25 cellular contexts compared by ENCODE assay signal in the genomic region with DNA sequence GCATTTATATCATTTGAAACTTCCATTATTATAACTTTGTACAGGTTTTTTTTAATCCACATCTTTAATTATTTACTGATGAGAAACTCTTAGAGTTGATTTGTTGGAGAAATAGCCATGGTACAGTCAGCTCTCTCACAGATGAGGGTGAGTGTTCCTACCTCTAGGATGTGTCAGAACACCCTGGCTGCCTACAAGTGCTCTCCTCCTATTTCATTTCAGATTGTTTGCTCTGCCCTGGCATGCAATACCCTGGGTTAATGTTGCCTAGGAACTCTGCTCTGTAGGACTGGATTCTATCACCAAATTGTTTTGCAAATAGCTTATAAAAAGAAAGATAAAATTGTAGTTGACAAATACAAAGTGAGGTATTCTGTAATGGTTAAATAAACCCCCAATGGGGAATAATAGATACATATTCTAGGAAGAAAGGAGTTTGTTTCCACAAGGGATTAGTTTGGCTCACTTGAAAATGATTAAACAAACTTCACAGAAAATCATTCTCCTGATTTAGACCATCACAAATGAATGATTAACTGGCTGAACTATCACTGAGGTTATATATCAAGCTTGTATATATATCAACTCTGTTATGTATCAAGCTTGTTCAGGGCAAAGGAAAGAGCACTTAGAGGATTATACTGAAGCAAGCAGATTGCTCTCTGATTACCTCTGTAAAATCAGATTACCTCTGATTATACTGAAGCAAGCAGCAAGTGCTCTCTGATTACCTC.
DNase-seq lines count a peak whose midpoint lies in the region; ATAC-seq, FAIRE-seq and TF ChIP-seq lines count a peak whose summit lies in the region.
"Had no signal": no experiment of that assay in that cellular context is flagged by ENCODE, and none has a peak within 500 bp of the region (broad histone marks: within the 10 kb centered on the region; RNA-seq: fewer than 3 reads in every experiment).

No MANE protein-coding gene starts in this region.

- peaks cover 4% of the 10 kb centered on the region for H3K9me3 Mint-ChIP-seq in activated naive CD4-positive, alpha-beta T cell treated with anti-CD3 and anti-CD28 coated beads, Interleukin-2, amount 10 ng/mL, durations not matched to agents 7 days and 5 days

- TF ChIP-seq EP300 in SK-N-SH (IDR thresholded peaks at IDR 0.05; ENCODE audit: borderline replicate concordance in 1 of 2, low read depth in 1 of 2, low read length in 1 of 2), result peak in 1 of 2 experiments; percentile 29; a peak in 1 of 4 replicates

- ATAC-seq in left ventricle myocardium superior, result peak; percentile 86
- ATAC-seq: activated naive CD8-positive, alpha-beta T cell treated with anti-CD3 and anti-CD28 coated beads, Interleukin-2, amount 50 U/mL, for 24 hours; stimulated activated memory B cell treated with anti-CD40 and anti-IgM and Interleukin-4, amounts not matched to agents 10 μg/mL and 1 μg/mL and 100 μg/mL, for 72 hours; T-helper 17 cell had no signal

- H2AFZ ChIP-seq in SK-N-SH (ENCODE audit: low read depth), result no peak overlapping the region

- intact Hi-C loops in left ventricle myocardium superior (cut with micrococcal nuclease), result loop anchor here (10.0 kb wide), 1 partner anchor 174 kb away; a partner anchor contains a TSS

- no peaks in the 10 kb centered on the region for H3K4me1 Mint-ChIP-seq in activated naive CD4-positive, alpha-beta T cell treated with anti-CD3 and anti-CD28 coated beads, Interleukin-2, amount 10 ng/mL, durations not matched to agents 7 days and 5 days
- H3K4me1 Mint-ChIP-seq: activated naive CD8-positive, alpha-beta T cell treated with anti-CD3 and anti-CD28 coated beads, Interleukin-2, amount 50 U/mL, for 24 hours; neural crest cell; stimulated activated memory B cell treated with anti-CD40 and anti-IgM and Interleukin-4, amounts not matched to agents 10 μg/mL and 1 μg/mL and 100 μg/mL, for 72 hours had no signal

- no peak for TF ChIP-seq CTCF in SK-N-SH (IDR thresholded peaks at IDR 0.05)

- no peak overlapping the region for H3K4me2 ChIP-seq in SK-N-SH
- H3K4me2 ChIP-seq: BLaER1 had no signal

- no peaks in the 10 kb centered on the region for H3K27me3 Mint-ChIP-seq in activated naive CD4-positive, alpha-beta T cell treated with anti-CD3 and anti-CD28 coated beads, Interleukin-2, amount 10 ng/mL, durations not matched to agents 7 days and 5 days
- H3K27me3 Mint-ChIP-seq: activated naive CD8-positive, alpha-beta T cell treated with anti-CD3 and anti-CD28 coated beads, Interleukin-2, amount 50 U/mL, for 24 hours; stimulated activated memory B cell treated with anti-CD40 and anti-IgM and Interleukin-4, amounts not matched to agents 10 μg/mL and 1 μg/mL and 100 μg/mL, for 72 hours; T-helper 17 cell had no signal

- H4K20me1 ChIP-seq in SK-N-SH (ENCODE audit: insufficient read depth), result no peaks in the 10 kb centered on the region
- H4K20me1 ChIP-seq: BLaER1 had no signal

- POLR2A ChIA-PET in SK-N-SH (lab: Yijun Ruan, JAX), result no interaction called here

- FAIRE-seq in HTR-8/SVneo (lab: Jason Lieb, UNC), result no peak

- H3K4me3 Mint-ChIP-seq in activated naive CD4-positive, alpha-beta T cell treated with anti-CD3 and anti-CD28 coated beads, Interleukin-2, amount 10 ng/mL, durations not matched to agents 7 days and 5 days, result no peak overlapping the region
- H3K4me3 Mint-ChIP-seq: activated naive CD8-positive, alpha-beta T cell treated with anti-CD3 and anti-CD28 coated beads, Interleukin-2, amount 50 U/mL, for 24 hours; activated T-helper 1 cell treated with anti-CD3 and anti-CD28 coated beads, Interleukin-12 subunit alpha, Interleukin-12 subunit beta, Interleukin-2, Interleukin-4 antibody, amounts not matched to agents 30 ng/mL and 10 ng/mL and 1 ng/mL, durations not matched to agents 14 hours and 24 hours and 36 hours; neural crest cell; stimulated activated memory B cell treated with anti-CD40 and anti-IgM and Interleukin-4, amounts not matched to agents 10 μg/mL and 1 μg/mL and 100 μg/mL, for 72 hours; T-helper 17 cell had no signal

- CTCF ChIA-PET in SK-N-SH (lab: Yijun Ruan, JAX), result interaction anchor here (0.9 to 2.1 kb wide), 5 partner anchors 12 to 567 kb away, joined by 3 to 7 read pairs (median 3); no protein-coding TSS in a partner anchor
- CTCF ChIA-PET in activated naive CD4-positive, alpha-beta T cell treated with anti-CD3 and anti-CD28 coated beads, Interleukin-2, amount 10 ng/mL, durations not matched to agents 7 days and 5 days (lab: Charles Lee), result no interaction called here

- H3K4me1 ChIP-seq in SK-N-SH (ENCODE audit: control insufficient read depth in 1 of 2, insufficient read depth in 2 of 2, low read depth in 1 of 2, low read length in 1 of 2), result peaks cover 0 to 4% of the 10 kb centered on the region in 2 experiments; a peak in 2 of 4 replicates
- H3K4me1 ChIP-seq: BLaER1, thyroid gland had no signal

- no peak overlapping the region for H3K9ac ChIP-seq in SK-N-SH
- H3K9ac ChIP-seq: BLaER1 had no signal

- TF ChIP-seq RAD21 in SK-N-SH (IDR thresholded peaks at IDR 0.05; ENCODE audit: low read length), result no peak

- no peaks in the 10 kb centered on the region for H3K9me3 ChIP-seq in SK-N-SH
- H3K9me3 ChIP-seq: BLaER1, thyroid gland had no signal

- no peak overlapping the region for H3K27ac Mint-ChIP-seq in activated naive CD4-positive, alpha-beta T cell treated with anti-CD3 and anti-CD28 coated beads, Interleukin-2, amount 10 ng/mL, durations not matched to agents 7 days and 5 days
- H3K27ac Mint-ChIP-seq: activated naive CD8-positive, alpha-beta T cell treated with anti-CD3 and anti-CD28 coated beads, Interleukin-2, amount 50 U/mL, for 24 hours; activated T-helper 1 cell treated with anti-CD3 and anti-CD28 coated beads, Interleukin-12 subunit alpha, Interleukin-12 subunit beta, Interleukin-2, Interleukin-4 antibody, amounts not matched to agents 30 ng/mL and 10 ng/mL and 1 ng/mL, durations not matched to agents 14 hours and 24 hours and 36 hours; stimulated activated memory B cell treated with anti-CD40 and anti-IgM and Interleukin-4, amounts not matched to agents 10 μg/mL and 1 μg/mL and 100 μg/mL, for 72 hours; T-helper 17 cell had no signal

- no peaks in the 10 kb centered on the region for H3K27me3 ChIP-seq in SK-N-SH (ENCODE audit: insufficient read depth)
- H3K27me3 ChIP-seq: BLaER1, thyroid gland had no signal

- H3K9me2 ChIP-seq in SK-N-SH, result no peaks in the 10 kb centered on the region

- H3K36me3 Mint-ChIP-seq in activated naive CD4-positive, alpha-beta T cell treated with anti-CD3 and anti-CD28 coated beads, Interleukin-2, amount 10 ng/mL, durations not matched to agents 7 days and 5 days, result peaks cover 46% of the 10 kb centered on the region

- no peaks in the 10 kb centered on the region for H3F3A ChIP-seq in SK-N-SH (replicated peaks; ENCODE audit: insufficient read depth)

- peak; percentile 5 for DNase-seq in DMS153 (lab: John Stamatoyannopoulos, UW)
- no peak for DNase-seq in DMS153 treated with DMSO at 0.1 percent for 48 hours (lab: John Stamatoyannopoulos, UW; ENCODE audit: unreplicated experiment)
- no peak for DNase-seq in SK-N-SH
- DNase-seq in left ventricle myocardium superior, result no peak
- peak; percentile 82 for DNase-seq in renal cortical epithelial cell (ENCODE audit: low read depth)
- DNase-seq in NCI-H446 (lab: John Stamatoyannopoulos, UW), result no peak
- DNase-seq in HTR-8/SVneo (ENCODE audit: insufficient read length, low spot score), result no peak
- DNase-seq in activated naive CD4-positive, alpha-beta T cell treated with anti-CD3 and anti-CD28 coated beads, Interleukin-2, amount 10 ng/mL, durations not matched to agents 7 days and 5 days, result no peak
- DNase-seq: activated CD4-positive, CD25-positive, alpha-beta regulatory T cell; activated CD8-positive, alpha-beta memory T cell treated with anti-CD3 and anti-CD28 coated beads for 24 hours; activated naive CD8-positive, alpha-beta T cell treated with anti-CD3 and anti-CD28 coated beads, Interleukin-2, amount 50 U/mL, for 24 hours; central memory CD4-positive, alpha-beta T cell; effector memory CD4-positive, alpha-beta T cell; H7; Kasumi-1; NCI-H1417 treated with DMSO at 0.1 percent for 48 hours; NCI-H345; SHP77 treated with DMSO at 0.1 percent for 48 hours; T-helper 17 cell; thyroid gland had no signal

- H3K4me3 ChIP-seq in SK-N-SH (ENCODE audit: low read depth in 2 of 2, low read length in 1 of 2), result no peak overlapping the region
- H3K4me3 ChIP-seq: BLaER1, thyroid gland had no signal

- peaks cover 49 to 64% of the 10 kb centered on the region in 2 experiments for H3K36me3 ChIP-seq in SK-N-SH (replicated peaks in 1 of 2; ENCODE audit: control insufficient read depth in 1 of 2, insufficient read depth in 2 of 2, low read length in 1 of 2)
- H3K36me3 ChIP-seq: thyroid gland had no signal

- peak overlapping the region in 1 of 2 experiments; percentile 58; a peak in 1 of 4 replicates for H3K27ac ChIP-seq in SK-N-SH (ENCODE audit: low read depth in 2 of 2, low read length in 1 of 2)
- H3K27ac ChIP-seq: 22Rv1, BLaER1, thyroid gland had no signal

- H3K79me2 ChIP-seq in SK-N-SH (ENCODE audit: insufficient read depth), result no peaks in the 10 kb centered on the region

TF ChIP-seq in SK-N-SH, 30 proteins besides CTCF, POLR2A, EP300 and RAD21:
- TF ChIP-seq GATA2 (CRISPR knock-in tag; IDR thresholded peaks at IDR 0.05) (peak; percentile 47), YY1 (IDR thresholded peaks at IDR 0.05; ENCODE audit: low read depth) (no peak)
TF ChIP-seq in SK-N-SH: peak in this region for 1.

Comparison
In these comparisons a context has a peak if more than half of its experiments do, and no peak if none do; other contexts are left out.
1. DNase-seq: peak in DMS153 (single experiment) and renal cortical epithelial cell (single experiment); none in DMS153 treated with DMSO at 0.1 percent for 48 hours (single experiment), SK-N-SH (single experiment), left ventricle myocardium superior (single experiment), NCI-H446 (0 of 2), HTR-8/SVneo (single experiment) and activated naive CD4-positive, alpha-beta T cell treated with anti-CD3 and anti-CD28 coated beads, Interleukin-2, amount 10 ng/mL, durations not matched to agents 7 days and 5 days (single experiment).